15 cellular contexts compared by ENCODE assay signal in the genomic region with DNA sequence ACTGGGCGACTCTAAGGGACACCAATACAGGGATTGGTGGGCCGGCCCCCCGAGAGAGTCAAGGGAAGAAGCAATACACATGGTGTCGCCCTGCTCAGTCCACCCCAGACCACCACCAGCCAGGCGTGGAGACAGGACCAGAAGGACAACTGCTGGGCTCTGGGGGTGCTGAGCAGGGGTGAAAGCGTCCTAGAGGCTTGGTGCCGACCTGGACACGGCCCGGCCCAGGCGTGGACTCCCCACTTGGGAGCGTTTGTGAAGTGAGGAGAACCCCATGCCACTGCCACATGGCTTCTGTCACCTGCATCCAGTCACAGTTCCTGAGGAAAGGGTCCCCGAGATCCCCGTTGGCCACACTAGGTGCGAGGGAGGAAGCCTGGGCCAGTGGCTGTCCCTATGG.
"Had no signal": no experiment of that assay in that cellular context is flagged by ENCODE, and none has a peak within 500 bp of the region (broad histone marks: within the 10 kb centered on the region; RNA-seq: fewer than 3 reads in every experiment).

No MANE protein-coding gene starts in this region.

- H3K4me3 Mint-ChIP-seq: activated CD4-positive, alpha-beta memory T cell treated with anti-CD3 and anti-CD28 coated beads, Interleukin-2, amount 10 ng/mL, durations not matched to agents 7 days and 5 days; activated CD4-positive, alpha-beta T cell treated with anti-CD3 and anti-CD28 coated beads for 36 hours had no signal

- H3K4me3 ChIP-seq: body of pancreas, SK-N-MC had no signal

- H3K36me3 ChIP-seq: suprapubic skin, transverse colon, vagina, WERI-Rb-1 had no signal

- H3K9me3 Mint-ChIP-seq: activated CD4-positive, alpha-beta memory T cell treated with anti-CD3 and anti-CD28 coated beads, Interleukin-2, amount 10 ng/mL, durations not matched to agents 7 days and 5 days; stimulated activated naive CD8-positive, alpha-beta T cell treated with anti-CD3 and anti-CD28 coated beads, Interleukin-15, amount 100 ng/mL, for 72 hours had no signal

- H3K9me3 ChIP-seq: body of pancreas, suprapubic skin, transverse colon, vagina had no signal

- H3K27ac ChIP-seq: body of pancreas, SK-N-MC, suprapubic skin, transverse colon, vagina, WERI-Rb-1 had no signal

- ATAC-seq: body of pancreas had no signal

- H3K27me3 ChIP-seq: vagina had no signal

- DNase-seq: activated CD4-positive, alpha-beta memory T cell treated with anti-CD3 and anti-CD28 coated beads, Interleukin-2, amount 10 ng/mL, durations not matched to agents 7 days and 5 days; activated CD4-positive, alpha-beta T cell treated with anti-CD3 and anti-CD28 coated beads for 36 hours; activated CD8-positive, alpha-beta memory T cell treated with anti-CD3 and anti-CD28 coated beads, Interleukin-2, amount 50 U/mL, for 48 hours; activated naive CD4-positive, alpha-beta T cell treated with anti-CD3 and anti-CD28 coated beads, Interleukin-2, amount 50 U/mL, for 16 hours; body of pancreas; mesendoderm; stimulated activated CD4-positive, alpha-beta T cell treated with anti-CD3 and anti-CD28 coated beads, Interleukin-12 subunit alpha, Interleukin-12 subunit beta, amount 100 ng/mL, for 4 hours; stimulated activated CD4-positive, alpha-beta T cell treated with anti-CD3 and anti-CD28 coated beads, Interleukin-1b, Interleukin-23, amount 100 ng/mL, for 48 hours; stimulated activated naive CD8-positive, alpha-beta T cell treated with anti-CD3 and anti-CD28 coated beads, Interleukin-15, amount 100 ng/mL, for 72 hours; transverse colon; WERI-Rb-1 had no signal

- H3K27ac Mint-ChIP-seq: activated CD4-positive, alpha-beta memory T cell treated with anti-CD3 and anti-CD28 coated beads, Interleukin-2, amount 10 ng/mL, durations not matched to agents 7 days and 5 days; activated CD4-positive, alpha-beta T cell treated with anti-CD3 and anti-CD28 coated beads for 36 hours; progenitor cell of endocrine pancreas had no signal
